In genomic region chr10:48652344-48652743, GRCh38 we compare ENCODE assay signal across 19 cellular contexts. TPM values are rescaled to one million over a fixed set of nuclear protein-coding genes. Genes with fewer than 3 reads are reported as not detected.
"Had no signal": no experiment of that assay in that cellular context is flagged by ENCODE, and none has a peak within 500 bp of the region (broad histone marks: within the 10 kb centered on the region; RNA-seq: fewer than 3 reads in every experiment).

No MANE protein-coding gene starts in this region.

- H3K4me1 ChIP-seq: colonic mucosa had no signal

- ATAC-seq: left lobe of liver, natural killer cell, sciatic nerve had no signal

- H2AFZ ChIP-seq: hepatocyte had no signal

- H3K79me2 ChIP-seq: hepatocyte had no signal

- H3K27ac ChIP-seq: colonic mucosa, hepatocyte, skin epidermis, stomach, thyroid gland had no signal

- H3K36me3 ChIP-seq: colonic mucosa, stomach, thyroid gland had no signal

- DNase-seq: colonic mucosa; effector CD8-positive, alpha-beta T cell; foreskin melanocyte; kidney glomerular epithelial cell; mammary epithelial cell; natural killer cell; posterior cingulate gyrus; stimulated activated CD4-positive, alpha-beta T cell treated with anti-CD3 and anti-CD28 coated beads, Interleukin-2, amount 100 ng/mL, for 24 hours; stimulated activated naive CD4-positive, alpha-beta T cell; stomach; thyroid gland had no signal

- H3K4me3 ChIP-seq: colonic mucosa, hepatocyte, skin epidermis, stomach, thyroid gland had no signal

- H3K9me3 ChIP-seq: colonic mucosa, stomach, thyroid gland had no signal

- FAIRE-seq: islet of Langerhans, urothelium cell line had no signal

- H3K4me2 ChIP-seq: hepatocyte had no signal

- H3K27me3 ChIP-seq: colonic mucosa, thyroid gland had no signal

RNA-seq across cellular contexts. Expression of gene WDFY4, which starts 32.3 kb away (rescaled TPM):
- total RNA-seq: neural crest cell, osteocyte had no signal
